20 cellular contexts compared by ENCODE assay signal in genomic region chr17:82148997-82149396, GRCh38. TPM values are rescaled to one million over a fixed set of nuclear protein-coding genes. Genes with fewer than 3 reads are reported as not detected.
DNase-seq lines count a peak whose midpoint lies in the region; ATAC-seq, FAIRE-seq and TF ChIP-seq lines count a peak whose summit lies in the region.
"Had no signal": no experiment of that assay in that cellular context is flagged by ENCODE, and none has a peak within 500 bp of the region (broad histone marks: within the 10 kb centered on the region; RNA-seq: fewer than 3 reads in every experiment).

No MANE protein-coding gene starts in this region.

- no peaks in the 10 kb centered on the region for H3K9me1 ChIP-seq in K562 (ENCODE audit: control insufficient read depth, insufficient read depth, low read length)

- H3K9me3 ChIP-seq in GM23248 (ENCODE audit: low read depth) (no peaks in the 10 kb centered on the region), K562 (replicated peaks; ENCODE audit: control insufficient read depth, insufficient read depth, low read depth, low read length) (0 out of 2 replicates have a peak, but pooled peaks cover 3% of the 10 kb centered on the region)
- H3K9me3 ChIP-seq: BE2C, Caco-2 had no signal

- intact Hi-C loops in K562 (cut with micrococcal nuclease), result no loop called here

- H3K9ac ChIP-seq in GM23248, result no peak overlapping the region
- H3K9ac ChIP-seq in K562 (ENCODE audit: insufficient read depth in 1 of 2, low read depth in 2 of 2, low read length in 2 of 2), result no peak overlapping the region

- CTCF ChIA-PET in K562 (lab: Yijun Ruan, JAX; ENCODE audit: low intra/inter-chr PET ratio), result no interaction called here

- H3K4me3 ChIP-seq in GM23248 (no peak overlapping the region), K562 (no peak overlapping the region)

- DNase-seq in GM23248 (peak; percentile 22), HTR-8/SVneo (ENCODE audit: insufficient read length, low spot score) (no peak), K562 (ENCODE audit: extremely low read depth in 1 of 4, low spot score in 3 of 4) (no peak), NCI-H1092 (lab: John Stamatoyannopoulos, UW) (no peak), SKM-1 (lab: John Stamatoyannopoulos, UW; ENCODE audit: unreplicated experiment) (no peak)
- DNase-seq in activated CD4-positive, alpha-beta T cell treated with anti-CD3 and anti-CD28 coated beads for 48 hours, result no peak
- DNase-seq: BE2C; C1 segment of cervical spinal cord; Caco-2; CD4-positive, CD25-positive, alpha-beta regulatory T cell; CD8-positive, alpha-beta memory T cell; GOT3; H7; IMR-90; KBM-7 had no signal

- in situ Hi-C loops in GM23248 (cut with MboI), result no loop called here
- in situ Hi-C loops in K562 (cut with MboI), result no loop called here

- H4K20me1 ChIP-seq in GM23248 (ENCODE audit: insufficient read depth), result no peaks in the 10 kb centered on the region
- H4K20me1 ChIP-seq in K562 (replicated peaks; ENCODE audit: control insufficient read depth, insufficient read depth, low read length), result no peaks in the 10 kb centered on the region

- H3K27ac ChIP-seq in GM23248 (no peak overlapping the region), K562 (ENCODE audit: extremely low read depth, low read depth, low read length) (no peak overlapping the region)
- H3K27ac ChIP-seq: HL-60 had no signal

- H3K36me3 ChIP-seq in GM23248 (ENCODE audit: low read depth) (no peaks in the 10 kb centered on the region), K562 (ENCODE audit: control insufficient read depth, insufficient read depth, low read length) (no peaks in the 10 kb centered on the region)
- H3K36me3 ChIP-seq: BE2C had no signal

- no peak for TF ChIP-seq EP300 in K562 (IDR thresholded peaks at IDR 0.05; ENCODE audit: low read length)

- no peaks in the 10 kb centered on the region for H3F3A ChIP-seq in GM23248 (ENCODE audit: insufficient read depth)

- H3K27me3 ChIP-seq in GM23248 (replicated peaks; ENCODE audit: insufficient read depth) (no peaks in the 10 kb centered on the region), K562 (ENCODE audit: control insufficient read depth in 2 of 2, insufficient read depth in 2 of 2, low read length in 2 of 2) (no peaks in the 10 kb centered on the region)
- H3K27me3 ChIP-seq: BE2C had no signal

- H3K4me1 ChIP-seq in GM23248 (ENCODE audit: insufficient read depth) (no peaks in the 10 kb centered on the region), K562 (replicated peaks in 1 of 2; ENCODE audit: control insufficient read depth in 2 of 2, insufficient read depth in 2 of 2, low read length in 2 of 2) (peaks cover 0 to 22% of the 10 kb centered on the region in 2 experiments; a peak in 3 of 5 replicates)
- H3K4me1 ChIP-seq: BE2C had no signal

- WGBS in GM23248 (ENCODE audit: low coverage in 1 of 2, low lambda C conversion rate in 2 of 2, missing lambda C conversion rate in 2 of 2), 2 experiments, result 96% methylated on average over 1 of the region's 2 CpGs; no CpG with 5 or more reads in 1 of the 2 experiments
- no CpG with 5 or more reads among the region's 2 CpGs for WGBS in K562 (ENCODE audit: insufficient coverage, low coverage, missing lambda C conversion rate)

- H3K4me2 ChIP-seq in GM23248 (ENCODE audit: unreplicated experiment), result no peak overlapping the region
- H3K4me2 ChIP-seq in K562 (ENCODE audit: insufficient read depth, low read length), result no peak overlapping the region

- no peak for TF ChIP-seq RAD21 in K562 (CRISPR knock-in tag; conservative IDR thresholded peaks at IDR 0.05 in 1 of 2, IDR thresholded peaks at IDR 0.05 in 1 of 2)

- H3K79me2 ChIP-seq in GM23248 (ENCODE audit: insufficient read depth) (no peaks in the 10 kb centered on the region), K562 (ENCODE audit: control insufficient read depth, insufficient read depth, low read length) (no peaks in the 10 kb centered on the region)

- TF ChIP-seq CTCF in K562 (IDR thresholded peaks at IDR 0.05 in 2 of 3, conservative IDR thresholded peaks at IDR 0.05 in 1 of 3; ENCODE audit: insufficient read depth in 2 of 3, low read depth in 1 of 3, low read length in 3 of 3), result no peak

- POLR2A ChIA-PET in K562 (lab: Yijun Ruan, JAX), result interaction anchor here (0.6 kb wide), 1 partner anchor 70 kb away, joined by 3 read pairs; no protein-coding TSS in a partner anchor

- no peak for TF ChIP-seq POLR2A in K562 (conservative IDR thresholded peaks at IDR 0.05)

- FAIRE-seq in HTR-8/SVneo (lab: Jason Lieb, UNC) (peak; percentile 38), K562 (lab: Jason Lieb, UNC) (no peak)
- FAIRE-seq: D721Med, G401.6, GM12892, GM18507 had no signal

- no peak overlapping the region for H2AFZ ChIP-seq in GM23248
- H2AFZ ChIP-seq in K562 (ENCODE audit: low read depth, low read length), result no peak overlapping the region

- no peaks in the 10 kb centered on the region for H3K9me2 ChIP-seq in GM23248 (ENCODE audit: insufficient read depth)

- no peak for ATAC-seq in K562

- BruUV-seq in K562 (replicated peaks; lab: Mats Ljungman, UMichigan), result no TSS peak

TF ChIP-seq in K562, 482 proteins besides CTCF, POLR2A, EP300 and RAD21:
- peak; percentile 53; the same call in 1 of the 2 replicates for TF ChIP-seq EGR1 (conservative IDR thresholded peaks at IDR 0.05)
- TF ChIP-seq ZNF583 (CRISPR knock-in tag; IDR thresholded peaks at IDR 0.05), result no peak
TF ChIP-seq in K562: peak in this region for 1.

RNA-seq across cellular contexts. Expression of gene FASN, which starts 51.0 kb away (rescaled TPM):
- 33.8 and 38.2 TPM in 2 replicates for total RNA-seq in GM23248 (2014; rRNA removed; shearing (Covaris generic))
- polyA plus RNA-seq in GM23248 (2016; fragmentation: Nextera tagmentation; extraction: Ambion mirVana) (12.7 and 16.3 TPM in 2 replicates), K562 (2011; rRNA removed) (49.8 and 133 TPM in 2 replicates), K562 (2014; fragmentation: Illumina TruSeq; extraction: Trizol) (49.9 and 181 TPM in 2 replicates), K562 (2014; fragmentation: Nextera tagmentation; extraction: Ambion mirVana) (under 1 TPM; 0.15 to 0.20 TPM), K562 (2014; rRNA removed) (157 and 181 TPM in 2 replicates)
- 343 and 1,124 TPM in 2 replicates for total RNA-seq in K562 (2011; cell fraction: chromatin; rRNA removed; ENCODE audit: low replicate concordance)
- total RNA-seq in K562 (2011; cell fraction: nucleolus; rRNA removed), result 877 TPM in 2 replicates
- 433 and 475 TPM in 2 replicates for total RNA-seq in K562 (2011; cell fraction: nucleoplasm; rRNA removed)
- total RNA-seq in K562 (2014; rRNA removed) (214 and 239 TPM in 2 replicates), K562 (2014; rRNA removed; fragmentation: Illumina TruSeq; extraction: Trizol) (11.2 and 13.9 TPM in 2 replicates), K562 (2015; rRNA removed; fragmentation: Illumina TruSeq; extraction: Trizol) (50.9 and 61.1 TPM in 2 replicates), K562 (2021) (605 and 663 TPM in 2 replicates)
- polyA plus RNA-seq in K562 (2011; cell fraction: cytosol; rRNA removed), result 159 and 260 TPM in 2 replicates
- 627 and 766 TPM in 2 replicates for polyA plus RNA-seq in K562 (2011; cell fraction: nucleus; rRNA removed)
- 153 and 283 TPM in 2 replicates for polyA plus RNA-seq in K562 (2012)
- 59.1 and 70.2 TPM in 2 replicates for polyA minus RNA-seq in K562 (2011; rRNA and poly(A)+ RNA removed)
- polyA minus RNA-seq in K562 (2011; cell fraction: cytosol; rRNA and poly(A)+ RNA removed), result 455 and 1,011 TPM in 2 replicates
- polyA minus RNA-seq in K562 (2011; cell fraction: nucleus; rRNA and poly(A)+ RNA removed), result 200 and 251 TPM in 2 replicates
